In genomic region chr7:87059525-87060287, GRCh38 we compare ENCODE assay signal across 8 cellular contexts. TPM values are rescaled to one million over a fixed set of nuclear protein-coding genes. Genes with fewer than 3 reads are reported as not detected.
DNase-seq lines count a peak whose midpoint lies in the region; ATAC-seq and TF ChIP-seq lines count a peak whose summit lies in the region.

Gene ELAPOR2 (minus strand): TSS chr7:87059654. CDS start chr7:87059513, 141 bp downstream.

- H3K9me3 ChIP-seq in HCT116 (ENCODE audit: control insufficient read depth in 1 of 2, insufficient read depth in 1 of 2, low read depth in 1 of 2, low read length in 2 of 2) (no peaks in the 10 kb centered on the region), SU-DHL-6 (ENCODE audit: insufficient read depth, low read length) (no peaks in the 10 kb centered on the region), heart left ventricle (peaks cover 0 to 3% (median 0%) of the 10 kb centered on the region in 12 donors)

- peaks cover 18% of the 10 kb centered on the region for H3K4me1 Mint-ChIP-seq in type B pancreatic cell (ENCODE audit: unreplicated experiment)

- H3K27ac Mint-ChIP-seq in type B pancreatic cell: peak within 1 kb of the TSS; percentile 78

- H3K9me2 ChIP-seq in HCT116 (ENCODE audit: insufficient read depth) (no peaks in the 10 kb centered on the region), SU-DHL-6 (replicated peaks; ENCODE audit: insufficient read depth, low read length) (no peaks in the 10 kb centered on the region)

- no peaks in the 10 kb centered on the region for H3K36me3 Mint-ChIP-seq in type B pancreatic cell

- H3K36me3 ChIP-seq in HCT116 (ENCODE audit: control insufficient read depth in 1 of 2, insufficient read depth in 2 of 2, low read length in 2 of 2) (no peaks in the 10 kb centered on the region), SU-DHL-6 (ENCODE audit: low read length) (peaks cover 7% of the 10 kb centered on the region; the same call in 1 of the 2 replicates), heart left ventricle (no peaks in the 10 kb centered on the region)

- peak within 1 kb of the TSS; percentile 57 for H3K27ac ChIP-seq in HCT116 (ENCODE audit: low read depth, low read length)
- no peak within 1 kb of the TSS for H3K27ac ChIP-seq in SU-DHL-6 (ENCODE audit: low read depth, low read length)
- H3K27ac ChIP-seq in heart left ventricle: peak within 1 kb of the TSS in 9 of 12 donors; percentile 10 to 62 (median 35)

- H3K9ac ChIP-seq in HCT116 (ENCODE audit: low read length) (peak within 1 kb of the TSS; percentile 68), SU-DHL-6 (ENCODE audit: low read length) (peak within 1 kb of the TSS; percentile 51)

- TF ChIP-seq RAD21 in HCT116 (IDR thresholded peaks at IDR 0.05; ENCODE audit: low read depth): peak; percentile 44

- H3K4me3 ChIP-seq in HCT116 (replicated peaks in 1 of 2; ENCODE audit: low read depth in 1 of 2, low read length in 2 of 2) (peak within 1 kb of the TSS; percentile 60 to 72), SU-DHL-6 (ENCODE audit: insufficient read depth, low read length, poor library complexity, severe bottlenecking) (peak within 1 kb of the TSS; percentile 66), heart left ventricle (peak within 1 kb of the TSS; percentile 39 to 88 (median 66))

- peaks cover 6 to 15% of the 10 kb centered on the region in 2 experiments; a peak in 3 of 4 replicates for H3K4me1 ChIP-seq in HCT116 (ENCODE audit: control insufficient read depth in 1 of 2, insufficient read depth in 2 of 2, low read length in 2 of 2)
- H3K4me1 ChIP-seq in heart left ventricle: peaks cover 0 to 36% (median 11%) of the 10 kb centered on the region in 12 donors

- H4K20me1 ChIP-seq in HCT116 (ENCODE audit: insufficient read depth) (no peaks in the 10 kb centered on the region), SU-DHL-6 (ENCODE audit: low read depth, low read length) (no peaks in the 10 kb centered on the region)

- peak; percentile 91 for DNase-seq in GM10248 (ENCODE audit: extremely low spot score)
- peak; percentile 36 for DNase-seq in HCT116 (ENCODE audit: low read depth, low spot score)
- DNase-seq in NAMALWA (ENCODE audit: low spot score): peak; percentile 94
- DNase-seq in activated naive CD8-positive, alpha-beta T cell treated with anti-CD3 and anti-CD28 coated beads, Interleukin-2, amount 50 U/mL, for 16 hours (ENCODE audit: low read depth, low spot score): peak; percentile 58
- peak; percentile 80 to 86 (median 81) for DNase-seq in heart left ventricle
- DNase-seq in posterior cingulate gyrus: peak; percentile 74 to 98 (median 82)
- DNase-seq in type B pancreatic cell (ENCODE audit: extremely low spot score, unreplicated experiment): peak; percentile 79

- peak within 1 kb of the TSS; percentile 91 for H3K4me3 Mint-ChIP-seq in type B pancreatic cell

- 1 to 3% (median 2%) methylated on average over 14 to 70 of the region's 70 CpGs for WGBS in heart left ventricle, 4 donors

- ATAC-seq in HCT116: peak; percentile 95
- ATAC-seq in heart left ventricle: peak; percentile 82 to 99 (median 97)

- no peaks in the 10 kb centered on the region for H3K9me3 Mint-ChIP-seq in type B pancreatic cell

- peak within 1 kb of the TSS; percentile 99 for H3K4me2 ChIP-seq in HCT116 (ENCODE audit: low read length)
- H3K4me2 ChIP-seq in SU-DHL-6 (ENCODE audit: low read depth, low read length, poor library complexity, severe bottlenecking): peak within 1 kb of the TSS; percentile 79

- TF ChIP-seq POLR2A in HCT116 (IDR thresholded peaks at IDR 0.05; ENCODE audit: borderline replicate concordance, extremely low read depth, insufficient read depth, insufficient read length): peak; percentile 40
- TF ChIP-seq POLR2A in heart left ventricle (IDR thresholded peaks at IDR 0.05): peak in 1 of 2 donors; percentile 52

- peaks cover 21% of the 10 kb centered on the region; the same call in 1 of the 2 replicates for H3F3A ChIP-seq in SU-DHL-6 (ENCODE audit: insufficient read depth)

- intact Hi-C loops in HCT116 (cut with micrococcal nuclease): loop anchor here (1.0 kb wide), 1 partner anchor 89 kb away; no protein-coding TSS in a partner anchor
- intact Hi-C loops in heart left ventricle (cut with DNase I): loop anchor here in 8 of 10 donors (2.0 to 10.0 kb wide), 12 partner anchors 85 to 178 kb away; partner anchors contain the start of genes DMTF1 (in 5 of the 8) and TMEM243 (in 1 of the 8)
- intact Hi-C loops in posterior cingulate gyrus (cut with DNase I): loop anchor here (1.0 to 10.0 kb wide), 4 partner anchors 55 to 175 kb away; partner anchors contain the start of gene DMTF1

- H2AFZ ChIP-seq in HCT116 (ENCODE audit: low read depth, low read length, poor library complexity, severe bottlenecking) (peak within 1 kb of the TSS; percentile 97), SU-DHL-6 (ENCODE audit: low read depth, low read length, severe bottlenecking) (peak within 1 kb of the TSS; percentile 95)

- H3K27me3 ChIP-seq in HCT116 (ENCODE audit: insufficient read depth, low read length) (no peaks in the 10 kb centered on the region), SU-DHL-6 (ENCODE audit: low read length) (no peaks in the 10 kb centered on the region), heart left ventricle (peaks cover 0 to 13% (median 0%) of the 10 kb centered on the region in 9 donors)

- H3K79me2 ChIP-seq in HCT116 (ENCODE audit: insufficient read depth, low read length) (no peaks in the 10 kb centered on the region), SU-DHL-6 (ENCODE audit: insufficient read depth, low read length) (no peaks in the 10 kb centered on the region)

- BruUV-seq in HCT116 (replicated peaks; lab: Mats Ljungman, UMichigan): TSS peak; percentile 82

- RAD21 ChIA-PET in HCT116 (lab: Charles Lee; ENCODE audit: low non-redundant PET in 1 of 2, low total read pairs in 2 of 2, uncharacterized antibody in 2 of 2, unreplicated experiment in 2 of 2): no interaction called here

- POLR2A ChIA-PET in GM10248 (lab: Yijun Ruan, JAX) (no interaction called here), HCT116 (lab: Charles Lee) (interaction anchor here (1.0 kb wide), 1 partner anchor 89 kb away, joined by 3 read pairs; no protein-coding TSS in a partner anchor)

- peaks cover 19% of the 10 kb centered on the region for H3K27me3 Mint-ChIP-seq in type B pancreatic cell

- CTCF ChIA-PET in GM10248 (lab: Yijun Ruan, JAX) (interaction anchor here (0.6 to 7.5 kb wide), 26 partner anchors 11 to 177 kb away, joined by 3 to 52 read pairs (median 3); partner anchors contain the start of gene DMTF1), HCT116 (lab: Charles Lee) (interaction anchor here (1.1 to 1.2 kb wide), 2 partner anchors 89 to 93 kb away, joined by 3 read pairs; partner anchors contain the start of gene DMTF1)

- TF ChIP-seq CTCF in GM10248 (IDR thresholded peaks at IDR 0.05; ENCODE audit: control extremely low read depth, extremely low read depth, low read depth, missing control alignments) (peak; percentile 72), HCT116 (IDR thresholded peaks at IDR 0.05 in 2 of 3, conservative IDR thresholded peaks at IDR 0.05 in 1 of 3; ENCODE audit: borderline replicate concordance in 1 of 3, insufficient read depth in 1 of 3, low read depth in 2 of 3, low read length in 2 of 3) (peak in 2 of 3 experiments; percentile 35 to 42; a peak in 3 of 6 replicates), SU-DHL-6 (IDR thresholded peaks at IDR 0.05; ENCODE audit: insufficient read depth, low read length, poor library complexity, severe bottlenecking) (peak; percentile 56), heart left ventricle (IDR thresholded peaks at IDR 0.05) (peak; percentile 13 to 68 (median 54)), type B pancreatic cell (conservative IDR thresholded peaks at IDR 0.05) (peak; percentile 72)

TF ChIP-seq in HCT116, 20 proteins besides CTCF, POLR2A, EP300 and RAD21:
- TF ChIP-seq CBX3 (IDR thresholded peaks at IDR 0.05; ENCODE audit: low read depth): peak; percentile 27; the same call in 1 of the 2 replicates
- TF ChIP-seq EGR1 (IDR thresholded peaks at IDR 0.05; ENCODE audit: low read depth): peak; percentile 43
- 0 out of 2 replicates have a peak, but pooled peaks have one; percentile 29 for TF ChIP-seq ZFX (IDR thresholded peaks at IDR 0.05)
- TF ChIP-seq EZH2phosphoT487 (IDR thresholded peaks at IDR 0.05; ENCODE audit: borderline replicate concordance): no peak
- no peak for TF ChIP-seq SP1 (IDR thresholded peaks at IDR 0.05; ENCODE audit: low read depth)
- no peak for TF ChIP-seq TCF7L2 (IDR thresholded peaks at IDR 0.05; ENCODE audit: borderline replicate concordance, extremely low read depth, insufficient read depth, insufficient read length)
- no peak for TF ChIP-seq ZNF274 (IDR thresholded peaks at IDR 0.05; ENCODE audit: low read depth, low read length)
- 0 out of 2 replicates have a peak, but pooled peaks have one; percentile 16 for TF ChIP-seq JUND (IDR thresholded peaks at IDR 0.05)
- TF ChIP-seq ELF1 (IDR thresholded peaks at IDR 0.05; ENCODE audit: borderline replicate concordance, low read depth): no peak
- TF ChIP-seq SRF (IDR thresholded peaks at IDR 0.05; ENCODE audit: low read depth): no peak
- peak; percentile 68 for TF ChIP-seq YY1 (IDR thresholded peaks at IDR 0.05; ENCODE audit: extremely low read depth, insufficient replicate concordance, low read depth, low read length)
- TF ChIP-seq MAX (IDR thresholded peaks at IDR 0.05): peak; percentile 64
- no peak for TF ChIP-seq FOSL1 (IDR thresholded peaks at IDR 0.05; ENCODE audit: low read depth)
- peak; percentile 41; the same call in 1 of the 2 replicates for TF ChIP-seq POLR2AphosphoS5 (IDR thresholded peaks at IDR 0.05; ENCODE audit: low read depth, low read length)
TF ChIP-seq in HCT116: peak in this region for 7.

RNA-seq across cellular contexts. Expression of gene ELAPOR2, which starts in this region (rescaled TPM):
- total RNA-seq in HCT116 (2021; ENCODE audit: unreplicated experiment) (26.0 TPM), heart left ventricle (1 to 10 TPM; 2.5 to 9.9 (median 4.4) TPM), type B pancreatic cell (ENCODE audit: low replicate concordance) (29.5 and 39.8 TPM in 2 replicates)
- 22.5 and 23.1 TPM in 2 replicates for polyA plus RNA-seq in HCT116 (2012)
- polyA plus RNA-seq in heart left ventricle: 1 to 10 TPM in 1 of 2 donors, under 1 TPM in 1; 0.80 to 2.0 TPM

Comparison
In these comparisons a context has a peak if more than half of its experiments do, and no peak if none do; other contexts are left out.
1. DNase-seq: peak in every context shown above with its lines; median percentile 94 in NAMALWA; 91 in GM10248; 82 in posterior cingulate gyrus; 81 in heart left ventricle; 79 in type B pancreatic cell; 58 in activated naive CD8-positive, alpha-beta T cell treated with anti-CD3 and anti-CD28 coated beads, Interleukin-2, amount 50 U/mL, for 16 hours; 36 in HCT116.